Comparison of ENCODE assay signal across 8 cellular contexts in genomic region chr1:112619518-112620458, GRCh38. TPM values are rescaled to one million over a fixed set of nuclear protein-coding genes. Genes with fewer than 3 reads are reported as not detected.
DNase-seq lines count a peak whose midpoint lies in the region; ATAC-seq and TF ChIP-seq lines count a peak whose summit lies in the region.

Gene CAPZA1 (plus strand): TSS chr1:112619832. CDS start chr1:112619845, 13 bp downstream.

- peaks cover 5% of the 10 kb centered on the region for H3K36me3 Mint-ChIP-seq in nephron (ENCODE audit: low read depth)

- peak; percentile 92 for TF ChIP-seq POLR2A in Raji (IDR thresholded peaks at IDR 0.05; ENCODE audit: insufficient read depth, low read depth, low read length)

- H3K4me3 ChIP-seq in H7 (ENCODE audit: insufficient read depth, low read depth, low read length), result peak within 1 kb of the TSS; percentile 74
- H3K4me3 ChIP-seq in fibroblast of pulmonary artery (replicated peaks; ENCODE audit: low read depth, low read length), result peak within 1 kb of the TSS; percentile 99

- no peaks in the 10 kb centered on the region for H3K27me3 ChIP-seq in H7 (ENCODE audit: control insufficient read depth, insufficient read depth, low read length)

- no peak for TF ChIP-seq CTCF in fibroblast of pulmonary artery (IDR thresholded peaks at IDR 0.05; ENCODE audit: low read length, missing control alignments)
- TF ChIP-seq CTCF in nephron (IDR thresholded peaks at IDR 0.05; ENCODE audit: unreplicated experiment in 3 of 3), result no peak

- no peaks in the 10 kb centered on the region; the same call in none of the 2 replicates for H3K36me3 ChIP-seq in H7 (replicated peaks; ENCODE audit: control insufficient read depth, insufficient read depth, low read length)

- DNase-seq in ELR (ENCODE audit: low read depth) (peak; percentile 95), H7 (peak; percentile 91), M059J (ENCODE audit: low read depth) (peak; percentile 94), fibroblast of pulmonary artery (ENCODE audit: low read depth) (peak; percentile 94)
- peak; percentile 86 for DNase-seq in activated T-helper 9 cell treated with anti-CD3 and anti-CD28 coated beads, Interleukin-2, amount 50 U/mL, for 16 hours (ENCODE audit: low read depth)
- peak; percentile 92 for DNase-seq in stimulated activated naive CD8-positive, alpha-beta T cell treated with anti-CD3 and anti-CD28 coated beads, Interleukin-15, Interleukin-2, amounts not matched to agents 100 U/mL and 50 U/mL, for 24 hours

- peaks cover 30% of the 10 kb centered on the region for H3K4me1 Mint-ChIP-seq in nephron

- no peaks in the 10 kb centered on the region for H3K9me3 Mint-ChIP-seq in nephron

- H3K27me3 Mint-ChIP-seq in nephron (ENCODE audit: low read depth), result no peaks in the 10 kb centered on the region

- peak within 1 kb of the TSS; percentile 99 to 100 (median 100) for H3K27ac Mint-ChIP-seq in nephron

- H3K4me3 Mint-ChIP-seq in nephron, result peak within 1 kb of the TSS; percentile 94 to 100 (median 96)

- ATAC-seq in stimulated activated naive CD8-positive, alpha-beta T cell treated with anti-CD3 and anti-CD28 coated beads, Interleukin-15, Interleukin-2, amounts not matched to agents 100 U/mL and 50 U/mL, for 24 hours, result peak; percentile 89

RNA-seq across cellular contexts. Expression of gene CAPZA1, which starts in this region (rescaled TPM):
- total RNA-seq in H7 (2014; rRNA removed; shearing (Covaris generic)), result 116 and 143 TPM in 2 replicates
- total RNA-seq in M059J (2014; rRNA removed; shearing (Covaris generic)), result 190 and 259 TPM in 2 replicates

Comparison
In these comparisons a context has a peak if more than half of its experiments do, and no peak if none do; other contexts are left out.
1. Peak in every context shown above with its lines: DNase-seq, ATAC-seq and H3K4me3 ChIP-seq.